In genomic region chr14:105420976-105421674, GRCh38 we compare ENCODE assay signal across 9 cellular contexts. TPM values are rescaled to one million over a fixed set of nuclear protein-coding genes. Genes with fewer than 3 reads are reported as not detected.
DNase-seq lines count a peak whose midpoint lies in the region; ATAC-seq, FAIRE-seq and TF ChIP-seq lines count a peak whose summit lies in the region.
"Had no signal": no experiment of that assay in that cellular context is flagged by ENCODE, and none has a peak within 500 bp of the region (broad histone marks: within the 10 kb centered on the region; RNA-seq: fewer than 3 reads in every experiment).

No MANE protein-coding gene starts in this region.

- peaks cover 30% of the 10 kb centered on the region for H3K4me1 Mint-ChIP-seq in activated CD4-positive, alpha-beta T cell treated with anti-CD3 and anti-CD28 coated beads, Interleukin-2, amount 10 ng/mL, durations not matched to agents 7 days and 5 days

- no peak overlapping the region for H2AFZ ChIP-seq in GM12878 (ENCODE audit: control insufficient read depth, low read depth, low read length)

- H3K4me1 ChIP-seq in GM12878 (ENCODE audit: control insufficient read depth, insufficient read depth, low read length) = peaks cover 15% of the 10 kb centered on the region
- peaks cover 19 to 32% of the 10 kb centered on the region in 2 donors for H3K4me1 ChIP-seq in left lung
- H3K4me1 ChIP-seq in tibial artery = peaks cover 0 to 37% (median 29%) of the 10 kb centered on the region in 4 donors

- H3K27ac ChIP-seq in GM12878 (ENCODE audit: control insufficient read depth, insufficient read depth) (peak overlapping the region; percentile 71; the same call in 1 of the 2 replicates), left lung (peak overlapping the region in 1 of 2 donors; percentile 37), tibial artery (peak overlapping the region; percentile 70 to 81)

- no peaks in the 10 kb centered on the region for H4K20me1 ChIP-seq in GM12878 (ENCODE audit: control insufficient read depth, insufficient read depth)

- ATAC-seq in GM12878 (peak; percentile 46), left lung (no peak), HG03139 (IDR thresholded peaks at IDR 0.05; ENCODE audit: unreplicated experiment) (no peak)

- H3K9ac ChIP-seq in GM12878 (ENCODE audit: control insufficient read depth, insufficient read depth, low read length) = peak overlapping the region; percentile 89

- H3K9me3 Mint-ChIP-seq in activated CD4-positive, alpha-beta T cell treated with anti-CD3 and anti-CD28 coated beads, Interleukin-2, amount 10 ng/mL, durations not matched to agents 7 days and 5 days = no peaks in the 10 kb centered on the region

- intact Hi-C loops in GM12878 (cut with micrococcal nuclease; ENCODE audit: unreplicated experiment) (no loop called here), left lung (cut with DNase I) (no loop called here), tibial artery (cut with DNase I; ENCODE audit: low total_unique reads) (no loop called here)

- H3K4me3 ChIP-seq in GM12878 (peak overlapping the region; percentile 98), left lung (peak overlapping the region; percentile 59 to 69), tibial artery (peak overlapping the region; percentile 61 to 69)

- H3K4me2 ChIP-seq in GM12878 (ENCODE audit: control insufficient read depth, insufficient read depth) = peak overlapping the region; percentile 43

- WGBS in GM12878 (ENCODE audit: insufficient coverage, insufficient replicate concordance, low lambda C conversion rate, missing lambda C conversion rate) = 12% methylated on average over 23 of the region's 23 CpGs

- H3K27me3 ChIP-seq in GM12878 (replicated peaks in 1 of 2; ENCODE audit: control insufficient read depth in 2 of 2, insufficient read depth in 2 of 2, low read length in 1 of 2) (no peaks in the 10 kb centered on the region), left lung (no peaks in the 10 kb centered on the region), tibial artery (no peaks in the 10 kb centered on the region)

- TF ChIP-seq RAD21 in GM12878 (IDR thresholded peaks at IDR 0.05; ENCODE audit: insufficient read depth, low read depth, low read length) = no peak

- no peak for TF ChIP-seq EP300 in GM12878 (IDR thresholded peaks at IDR 0.05; ENCODE audit: borderline replicate concordance in 1 of 2, control insufficient read depth in 1 of 2, low read depth in 2 of 2, low read length in 2 of 2)

- in situ Hi-C loops in GM12878 (cut with MboI) = no loop called here

- CTCF ChIA-PET in activated CD4-positive, alpha-beta T cell treated with anti-CD3 and anti-CD28 coated beads, Interleukin-2, amount 10 ng/mL, durations not matched to agents 7 days and 5 days (lab: Charles Lee) = interaction anchor here (0.7 to 1.4 kb wide), 4 partner anchors 15 to 579 kb away, joined by 3 to 5 read pairs (median 4); no protein-coding TSS in a partner anchor
- CTCF ChIA-PET in GM12878 (lab: Yijun Ruan, JAX) = interaction anchor here (1.0 to 1.1 kb wide), 2 partner anchors 50 to 997 kb away, joined by 3 to 4 read pairs; no protein-coding TSS in a partner anchor

- peaks cover 48% of the 10 kb centered on the region for H3K79me2 ChIP-seq in GM12878 (ENCODE audit: control insufficient read depth, insufficient read depth, low read length)

- POLR2A ChIA-PET in activated CD4-positive, alpha-beta T cell treated with anti-CD3 and anti-CD28 coated beads, Interleukin-2, amount 10 ng/mL, durations not matched to agents 7 days and 5 days (lab: Charles Lee) = no interaction called here
- POLR2A ChIA-PET in GM12878 (lab: Charles Lee) = no interaction called here

- peaks cover 4 to 6% of the 10 kb centered on the region in 2 experiments; a peak in 3 of 4 replicates for H3K36me3 ChIP-seq in GM12878 (ENCODE audit: control insufficient read depth in 2 of 2, insufficient read depth in 2 of 2, low read length in 1 of 2)
- peaks cover 0 to 8% of the 10 kb centered on the region in 2 donors for H3K36me3 ChIP-seq in left lung
- peaks cover 0 to 17% (median 0%) of the 10 kb centered on the region in 3 donors for H3K36me3 ChIP-seq in tibial artery

- no peak for FAIRE-seq in GM12878 (lab: Jason Lieb, UNC)
- FAIRE-seq: colon had no signal

- TF ChIP-seq CTCF in GM12878 (IDR thresholded peaks at IDR 0.05 in 2 of 3, conservative IDR thresholded peaks at IDR 0.05 in 1 of 3; ENCODE audit: control insufficient read depth in 2 of 3, extremely low read depth in 1 of 3, insufficient read depth in 1 of 3, low read depth in 3 of 3, low read length in 3 of 3) = no peak
- TF ChIP-seq CTCF in left lung (IDR thresholded peaks at IDR 0.05) = no peak
- no peak for TF ChIP-seq CTCF in tibial artery (IDR thresholded peaks at IDR 0.05)

- no peaks in the 10 kb centered on the region for H3K9me3 ChIP-seq in GM12878 (replicated peaks; ENCODE audit: control insufficient read depth, insufficient read depth, low read length)
- H3K9me3 ChIP-seq in left lung = no peaks in the 10 kb centered on the region
- no peaks in the 10 kb centered on the region for H3K9me3 ChIP-seq in tibial artery

- RAD21 ChIA-PET in GM12878 (lab: Charles Lee; ENCODE audit: unreplicated experiment) = no interaction called here

- no peaks in the 10 kb centered on the region for H3K27me3 Mint-ChIP-seq in activated CD4-positive, alpha-beta T cell treated with anti-CD3 and anti-CD28 coated beads, Interleukin-2, amount 10 ng/mL, durations not matched to agents 7 days and 5 days

- H3K27ac Mint-ChIP-seq in activated CD4-positive, alpha-beta T cell treated with anti-CD3 and anti-CD28 coated beads, Interleukin-2, amount 10 ng/mL, durations not matched to agents 7 days and 5 days = peak overlapping the region; percentile 89

- SMC1A ChIA-PET in GM12878 (lab: Charles Lee; ENCODE audit: uncharacterized antibody, unreplicated experiment) = no interaction called here

- peaks cover 3% of the 10 kb centered on the region for H3K36me3 Mint-ChIP-seq in activated CD4-positive, alpha-beta T cell treated with anti-CD3 and anti-CD28 coated beads, Interleukin-2, amount 10 ng/mL, durations not matched to agents 7 days and 5 days (ENCODE audit: low read depth)

- no peak for DNase-seq in activated CD4-positive, alpha-beta T cell treated with anti-CD3 and anti-CD28 coated beads, Interleukin-2, amount 10 ng/mL, durations not matched to agents 7 days and 5 days
- no peak for DNase-seq in activated CD4-positive, alpha-beta T cell treated with anti-CD3 and anti-CD28 coated beads for 4 hours
- DNase-seq in GM12878 (ENCODE audit: low read depth, low spot score) = no peak
- peak in 1 of 2 donors; percentile 76 for DNase-seq in left lung
- DNase-seq in tibial artery = no peak
- no peak for DNase-seq in MV-4-11 (lab: John Stamatoyannopoulos, UW)
- no peak for DNase-seq in NCI-H2196 (lab: John Stamatoyannopoulos, UW; ENCODE audit: unreplicated experiment)

- TF ChIP-seq POLR2A in GM12878 (IDR thresholded peaks at IDR 0.05; ENCODE audit: low read depth, low read length) = no peak

- BruUV-seq in GM12878 (replicated peaks; lab: Mats Ljungman, UMichigan) = no TSS peak

- peak overlapping the region; percentile 84 for H3K4me3 Mint-ChIP-seq in activated CD4-positive, alpha-beta T cell treated with anti-CD3 and anti-CD28 coated beads, Interleukin-2, amount 10 ng/mL, durations not matched to agents 7 days and 5 days

RNA-seq across cellular contexts. Expression of gene MTA1, which starts 1.5 kb away (rescaled TPM):
- total RNA-seq in activated CD4-positive, alpha-beta T cell treated with anti-CD3 and anti-CD28 coated beads, Interleukin-2, amount 10 ng/mL, durations not matched to agents 7 days and 5 days = 100 to 1,000 TPM; 119 to 131 TPM
- 130 and 153 TPM in 2 replicates for total RNA-seq in GM12878 (2013; cell fraction: nucleolus; rRNA removed)
- total RNA-seq in GM12878 (2014; rRNA removed) = 53.3 and 62.6 TPM in 2 replicates
- 28.1 and 30.8 TPM in 2 replicates for total RNA-seq in GM12878 (2014; rRNA removed; fragmentation: Illumina TruSeq; extraction: Trizol)
- total RNA-seq in GM12878 (2021) = 138 and 162 TPM in 2 replicates
- polyA plus RNA-seq in GM12878 (2011; ENCODE audit: low read depth) = 20.4 TPM
- 26.0 and 52.3 TPM in 2 replicates for polyA plus RNA-seq in GM12878 (2011; rRNA removed)
- polyA plus RNA-seq in GM12878 (2011; cell fraction: cytosol; rRNA removed) = 41.2 and 55.8 TPM in 2 replicates
- 459 and 605 TPM in 2 replicates for polyA plus RNA-seq in GM12878 (2011; cell fraction: nucleus; rRNA removed)
- 68.8 and 74.0 TPM in 2 replicates for polyA plus RNA-seq in GM12878 (2012)
- 9.6 and 30.4 TPM in 2 replicates for polyA plus RNA-seq in GM12878 (2014; fragmentation: Illumina TruSeq; extraction: Trizol)
- under 1 TPM; 0.14 to 0.69 TPM for polyA plus RNA-seq in GM12878 (2014; fragmentation: Nextera tagmentation; extraction: Ambion mirVana)
- 114 and 134 TPM in 2 replicates for polyA plus RNA-seq in GM12878 (2014; rRNA removed)
- polyA plus RNA-seq in GM12878 (2016; fragmentation: Nextera tagmentation; extraction: Ambion mirVana) = 10 to 100 TPM in 1 of 2 experiments, 1 to 10 TPM in 1; 7.7 to 10.3 TPM
- 22.1 and 40.2 TPM in 2 replicates for polyA minus RNA-seq in GM12878 (2011; rRNA and poly(A)+ RNA removed)
- polyA minus RNA-seq in GM12878 (2011; cell fraction: cytosol; rRNA and poly(A)+ RNA removed) = 42.9 and 49.3 TPM in 2 replicates
- polyA minus RNA-seq in GM12878 (2011; cell fraction: nucleus; rRNA and poly(A)+ RNA removed) = 62.5 and 113 TPM in 2 replicates
- total RNA-seq in left lung = 10 to 100 TPM; 60.6 to 81.8 TPM

RNA-seq across cellular contexts. Expression of gene TEX22, which starts 22.8 kb away (rescaled TPM):
- total RNA-seq in activated CD4-positive, alpha-beta T cell treated with anti-CD3 and anti-CD28 coated beads, Interleukin-2, amount 10 ng/mL, durations not matched to agents 7 days and 5 days = 1 to 10 TPM; 2.8 to 3.9 TPM
- 1.2 and 2.5 TPM in 2 replicates for total RNA-seq in GM12878 (2013; cell fraction: nucleolus; rRNA removed)
- 0.49 and 1.0 TPM in 2 replicates for total RNA-seq in GM12878 (2014; rRNA removed)
- total RNA-seq in GM12878 (2014; rRNA removed; fragmentation: Illumina TruSeq; extraction: Trizol) = 0.54 and 0.64 TPM in 2 replicates
- total RNA-seq in GM12878 (2021) = 2.7 and 4.0 TPM in 2 replicates
- 0.18 TPM for polyA plus RNA-seq in GM12878 (2011; ENCODE audit: low read depth)
- polyA plus RNA-seq in GM12878 (2011; rRNA removed) = 0.12 and 0.15 TPM in 2 replicates
- 0.15 and 0.32 TPM in 2 replicates for polyA plus RNA-seq in GM12878 (2011; cell fraction: cytosol; rRNA removed)
- 2.1 and 2.2 TPM in 2 replicates for polyA plus RNA-seq in GM12878 (2011; cell fraction: nucleus; rRNA removed)
- polyA plus RNA-seq in GM12878 (2012) = 0.32 and 0.34 TPM in 2 replicates
- 0.12 TPM in 1 of 2 replicates, not detected in the other for polyA plus RNA-seq in GM12878 (2014; fragmentation: Illumina TruSeq; extraction: Trizol)
- under 1 TPM in 1 of 2 experiments, not detected in 1; 0.02 TPM for polyA plus RNA-seq in GM12878 (2014; fragmentation: Nextera tagmentation; extraction: Ambion mirVana)
- 0.63 and 0.80 TPM in 2 replicates for polyA plus RNA-seq in GM12878 (2014; rRNA removed)
- polyA plus RNA-seq in GM12878 (2016; fragmentation: Nextera tagmentation; extraction: Ambion mirVana) = 1 to 10 TPM; 1.1 to 1.3 TPM
- 0.10 and 0.15 TPM in 2 replicates for polyA minus RNA-seq in GM12878 (2011; rRNA and poly(A)+ RNA removed)
- polyA minus RNA-seq in GM12878 (2011; cell fraction: cytosol; rRNA and poly(A)+ RNA removed) = not detected in 2 replicates
- polyA minus RNA-seq in GM12878 (2011; cell fraction: nucleus; rRNA and poly(A)+ RNA removed) = 0.38 and 0.60 TPM in 2 replicates
- 1 to 10 TPM; 1.7 to 3.0 TPM for total RNA-seq in left lung

RNA-seq across cellular contexts. Expression of gene CRIP2, which starts 53.5 kb away (rescaled TPM):
- 1 to 10 TPM in 1 of 2 experiments, under 1 TPM in 1; 0.64 to 1.8 TPM for total RNA-seq in activated CD4-positive, alpha-beta T cell treated with anti-CD3 and anti-CD28 coated beads, Interleukin-2, amount 10 ng/mL, durations not matched to agents 7 days and 5 days
- not detected in 2 replicates for total RNA-seq in GM12878 (2013; cell fraction: nucleolus; rRNA removed)
- total RNA-seq in GM12878 (2014; rRNA removed) = 0.11 TPM in 1 of 2 replicates, not detected in the other
- not detected in 2 replicates for total RNA-seq in GM12878 (2014; rRNA removed; fragmentation: Illumina TruSeq; extraction: Trizol)
- 0.49 and 0.61 TPM in 2 replicates for total RNA-seq in GM12878 (2021)
- not detected for polyA plus RNA-seq in GM12878 (2011; ENCODE audit: low read depth)
- 0.04 TPM in 1 of 2 replicates, not detected in the other for polyA plus RNA-seq in GM12878 (2011; rRNA removed)
- 0.39 and 0.40 TPM in 2 replicates for polyA plus RNA-seq in GM12878 (2011; cell fraction: cytosol; rRNA removed)
- polyA plus RNA-seq in GM12878 (2011; cell fraction: nucleus; rRNA removed) = 0.37 and 0.57 TPM in 2 replicates
- 0.15 and 0.22 TPM in 2 replicates for polyA plus RNA-seq in GM12878 (2012)
- polyA plus RNA-seq in GM12878 (2014; fragmentation: Illumina TruSeq; extraction: Trizol) = not detected in 2 replicates
- not detected for polyA plus RNA-seq in GM12878 (2014; fragmentation: Nextera tagmentation; extraction: Ambion mirVana)
- not detected in 2 replicates for polyA plus RNA-seq in GM12878 (2014; rRNA removed)
- polyA plus RNA-seq in GM12878 (2016; fragmentation: Nextera tagmentation; extraction: Ambion mirVana) = under 1 TPM; 0.37 to 0.62 TPM
- not detected in 2 replicates for polyA minus RNA-seq in GM12878 (2011; rRNA and poly(A)+ RNA removed)
- 2.9 and 4.2 TPM in 2 replicates for polyA minus RNA-seq in GM12878 (2011; cell fraction: cytosol; rRNA and poly(A)+ RNA removed)
- polyA minus RNA-seq in GM12878 (2011; cell fraction: nucleus; rRNA and poly(A)+ RNA removed) = 1.4 TPM in 1 of 2 replicates, not detected in the other
- 100 to 1,000 TPM; 172 to 224 TPM for total RNA-seq in left lung

Comparison
In these comparisons a context has a peak if more than half of its experiments do, and no peak if none do; other contexts are left out.
1. RNA of gene CRIP2, which starts 53.5 kb away (total RNA-seq): 172 to 224 TPM in left lung; 0.64 to 1.8 TPM in activated CD4-positive, alpha-beta T cell treated with anti-CD3 and anti-CD28 coated beads, Interleukin-2, amount 10 ng/mL, durations not matched to agents 7 days and 5 days and 0.11 to 0.61 TPM in GM12878; every median in the first group is over 10 times any median in the second.
2. Peak in every context shown above with its lines, with median percentiles within 50 percentile points of each other: H3K4me3 ChIP-seq.